19 cellular contexts compared by ENCODE assay signal in the genomic region with DNA sequence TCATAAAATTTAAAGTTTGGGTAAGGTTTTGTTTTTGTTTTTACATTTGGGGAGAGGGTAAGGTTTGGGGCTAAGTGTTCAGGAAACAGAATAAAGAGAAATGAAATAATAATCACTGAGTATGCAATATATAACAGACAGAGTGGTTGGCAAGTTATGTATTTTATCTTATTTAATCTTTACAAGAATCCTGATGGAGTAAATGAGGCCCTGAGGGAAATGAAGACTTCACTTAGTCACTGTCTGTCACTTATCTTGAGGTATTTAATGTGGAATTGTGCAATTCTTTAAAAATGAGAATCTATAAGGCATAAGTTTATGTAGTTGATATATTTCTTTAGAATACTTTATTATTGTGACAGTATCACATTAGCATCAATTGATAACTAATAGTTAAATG. TPM values are rescaled to one million over a fixed set of nuclear protein-coding genes. Genes with fewer than 3 reads are reported as not detected.
"Had no signal": no experiment of that assay in that cellular context is flagged by ENCODE, and none has a peak within 500 bp of the region (broad histone marks: within the 10 kb centered on the region; RNA-seq: fewer than 3 reads in every experiment).

No MANE protein-coding gene starts in this region.

- H3K9me3 ChIP-seq: ascending aorta, esophagus muscularis mucosa, pancreas, spleen, thoracic aorta had no signal

- H3K4me1 Mint-ChIP-seq: activated CD4-positive, alpha-beta T cell treated with anti-CD3 and anti-CD28 coated beads, Interleukin-2, amount 10 ng/mL, durations not matched to agents 7 days and 5 days; activated naive CD4-positive, alpha-beta T cell treated with anti-CD3 and anti-CD28 coated beads, Interleukin-2, amount 10 ng/mL, durations not matched to agents 7 days and 5 days; activated naive CD8-positive, alpha-beta T cell treated with anti-CD3 and anti-CD28 coated beads, Interleukin-2, amount 50 U/mL, for 24 hours; naive thymus-derived CD4-positive, alpha-beta T cell; stimulated activated memory B cell treated with anti-CD40 and anti-IgM and Interleukin-4, amounts not matched to agents 10 μg/mL and 1 μg/mL and 100 μg/mL, for 72 hours had no signal

- H3K36me3 ChIP-seq: ascending aorta, pancreas, spleen, thoracic aorta had no signal

- H3K4me3 Mint-ChIP-seq: activated CD4-positive, alpha-beta T cell treated with anti-CD3 and anti-CD28 coated beads, Interleukin-2, amount 10 ng/mL, durations not matched to agents 7 days and 5 days; activated CD8-positive, alpha-beta T cell treated with anti-CD3 and anti-CD28 coated beads, Interleukin-2, amount 10 ng/mL, durations not matched to agents 7 days and 5 days; activated naive CD4-positive, alpha-beta T cell treated with anti-CD3 and anti-CD28 coated beads, Interleukin-2, amount 10 ng/mL, durations not matched to agents 7 days and 5 days; activated naive CD8-positive, alpha-beta T cell treated with anti-CD3 and anti-CD28 coated beads, Interleukin-2, amount 50 U/mL, for 24 hours; activated T-cell treated with anti-CD3 and anti-CD28 coated beads, Interleukin-2, amount 50 U/mL, for 4 hours; dendritic cell treated with granulocyte-macrophage colony-stimulating factor and Interleukin-4, amounts not matched to agents 40 ng/mL and 50 ng/mL, for 4 days; naive thymus-derived CD4-positive, alpha-beta T cell; stimulated activated memory B cell treated with anti-CD40 and anti-IgM and Interleukin-4, amounts not matched to agents 10 μg/mL and 1 μg/mL and 100 μg/mL, for 72 hours; T-helper 1 cell treated with Interleukin-12 subunit alpha and Interleukin-12 subunit beta and Interleukin-4 antibody, amounts not matched to agents 30 μg/mL and 1 μg/mL, for 36 hours had no signal

- H3K9me3 Mint-ChIP-seq: activated CD4-positive, alpha-beta T cell treated with anti-CD3 and anti-CD28 coated beads, Interleukin-2, amount 10 ng/mL, durations not matched to agents 7 days and 5 days; activated naive CD4-positive, alpha-beta T cell treated with anti-CD3 and anti-CD28 coated beads, Interleukin-2, amount 10 ng/mL, durations not matched to agents 7 days and 5 days; activated naive CD8-positive, alpha-beta T cell treated with anti-CD3 and anti-CD28 coated beads, Interleukin-2, amount 50 U/mL, for 24 hours; activated T-cell treated with anti-CD3 and anti-CD28 coated beads, Interleukin-2, amount 50 U/mL, for 4 hours; dendritic cell treated with granulocyte-macrophage colony-stimulating factor and Interleukin-4, amounts not matched to agents 40 ng/mL and 50 ng/mL, for 4 days; stimulated activated memory B cell treated with anti-CD40 and anti-IgM and Interleukin-4, amounts not matched to agents 10 μg/mL and 1 μg/mL and 100 μg/mL, for 72 hours; T-helper 1 cell treated with Interleukin-12 subunit alpha and Interleukin-12 subunit beta and Interleukin-4 antibody, amounts not matched to agents 30 μg/mL and 1 μg/mL, for 36 hours had no signal

- DNase-seq: activated CD4-positive, alpha-beta T cell treated with anti-CD3 and anti-CD28 coated beads, Interleukin-2, amount 10 ng/mL, durations not matched to agents 7 days and 5 days; activated CD8-positive, alpha-beta T cell treated with anti-CD3 and anti-CD28 coated beads, Interleukin-2, amount 10 ng/mL, durations not matched to agents 7 days and 5 days; activated naive CD4-positive, alpha-beta T cell treated with anti-CD3 and anti-CD28 coated beads, Interleukin-2, amount 10 ng/mL, durations not matched to agents 7 days and 5 days; activated naive CD8-positive, alpha-beta T cell treated with anti-CD3 and anti-CD28 coated beads, Interleukin-2, amount 50 U/mL, for 24 hours; activated T-cell treated with anti-CD3 and anti-CD28 coated beads, Interleukin-2, amount 50 U/mL, for 4 hours; effector CD8-positive, alpha-beta T cell; mesenchymal stem cell; naive thymus-derived CD4-positive, alpha-beta T cell; pancreas; spleen; stimulated activated CD4-positive, alpha-beta T cell treated with anti-CD3 and anti-CD28 coated beads, Interleukin-4, amount 100 ng/mL, for 4 hours had no signal

- H3K4me3 ChIP-seq: ascending aorta, esophagus muscularis mucosa, pancreas, spleen, thoracic aorta had no signal

- H3K27ac ChIP-seq: ascending aorta, esophagus muscularis mucosa, pancreas, spleen, thoracic aorta had no signal

- H3K27me3 Mint-ChIP-seq: activated CD4-positive, alpha-beta T cell treated with anti-CD3 and anti-CD28 coated beads, Interleukin-2, amount 10 ng/mL, durations not matched to agents 7 days and 5 days; activated naive CD4-positive, alpha-beta T cell treated with anti-CD3 and anti-CD28 coated beads, Interleukin-2, amount 10 ng/mL, durations not matched to agents 7 days and 5 days; stimulated activated memory B cell treated with anti-CD40 and anti-IgM and Interleukin-4, amounts not matched to agents 10 μg/mL and 1 μg/mL and 100 μg/mL, for 72 hours had no signal

- ATAC-seq: activated CD4-positive, CD25-positive, alpha-beta regulatory T cell treated with anti-CD3 and anti-CD28 coated beads, Interleukin-2, amount 50 U/mL, for 24 hours; activated CD8-positive, alpha-beta T cell treated with anti-CD3 and anti-CD28 coated beads, Interleukin-2, amount 10 ng/mL, durations not matched to agents 7 days and 5 days; activated naive CD8-positive, alpha-beta T cell treated with anti-CD3 and anti-CD28 coated beads, Interleukin-2, amount 50 U/mL, for 24 hours; activated T-cell treated with anti-CD3 and anti-CD28 coated beads, Interleukin-2, amount 50 U/mL, for 4 hours; naive thymus-derived CD4-positive, alpha-beta T cell; pancreas; sciatic nerve; stimulated activated memory B cell treated with anti-CD40 and anti-IgM and Interleukin-4, amounts not matched to agents 10 μg/mL and 1 μg/mL and 100 μg/mL, for 72 hours had no signal

- H3K27me3 ChIP-seq: ascending aorta, esophagus muscularis mucosa, pancreas, spleen had no signal

- H3K36me3 Mint-ChIP-seq: activated naive CD4-positive, alpha-beta T cell treated with anti-CD3 and anti-CD28 coated beads, Interleukin-2, amount 10 ng/mL, durations not matched to agents 7 days and 5 days; naive thymus-derived CD4-positive, alpha-beta T cell; stimulated activated memory B cell treated with anti-CD40 and anti-IgM and Interleukin-4, amounts not matched to agents 10 μg/mL and 1 μg/mL and 100 μg/mL, for 72 hours had no signal

- FAIRE-seq: pancreas had no signal

- H3K27ac Mint-ChIP-seq: activated CD4-positive, alpha-beta T cell treated with anti-CD3 and anti-CD28 coated beads, Interleukin-2, amount 10 ng/mL, durations not matched to agents 7 days and 5 days; activated CD8-positive, alpha-beta T cell treated with anti-CD3 and anti-CD28 coated beads, Interleukin-2, amount 10 ng/mL, durations not matched to agents 7 days and 5 days; activated naive CD4-positive, alpha-beta T cell treated with anti-CD3 and anti-CD28 coated beads, Interleukin-2, amount 10 ng/mL, durations not matched to agents 7 days and 5 days; activated naive CD8-positive, alpha-beta T cell treated with anti-CD3 and anti-CD28 coated beads, Interleukin-2, amount 50 U/mL, for 24 hours; dendritic cell treated with granulocyte-macrophage colony-stimulating factor and Interleukin-4, amounts not matched to agents 40 ng/mL and 50 ng/mL, for 4 days; naive thymus-derived CD4-positive, alpha-beta T cell; stimulated activated memory B cell treated with anti-CD40 and anti-IgM and Interleukin-4, amounts not matched to agents 10 μg/mL and 1 μg/mL and 100 μg/mL, for 72 hours; T-helper 1 cell treated with Interleukin-12 subunit alpha and Interleukin-12 subunit beta and Interleukin-4 antibody, amounts not matched to agents 30 μg/mL and 1 μg/mL, for 36 hours had no signal

- H3K4me1 ChIP-seq: pancreas had no signal

RNA-seq across cellular contexts. Expression of a gene that starts 48.1 kb away (rescaled TPM):
- total RNA-seq: activated CD4-positive, alpha-beta T cell treated with anti-CD3 and anti-CD28 coated beads, Interleukin-2, amount 10 ng/mL, durations not matched to agents 7 days and 5 days; activated CD8-positive, alpha-beta T cell treated with anti-CD3 and anti-CD28 coated beads, Interleukin-2, amount 10 ng/mL, durations not matched to agents 7 days and 5 days; naive thymus-derived CD4-positive, alpha-beta T cell had no signal
